ENCODE assay signal across 21 cellular contexts in the genomic region with DNA sequence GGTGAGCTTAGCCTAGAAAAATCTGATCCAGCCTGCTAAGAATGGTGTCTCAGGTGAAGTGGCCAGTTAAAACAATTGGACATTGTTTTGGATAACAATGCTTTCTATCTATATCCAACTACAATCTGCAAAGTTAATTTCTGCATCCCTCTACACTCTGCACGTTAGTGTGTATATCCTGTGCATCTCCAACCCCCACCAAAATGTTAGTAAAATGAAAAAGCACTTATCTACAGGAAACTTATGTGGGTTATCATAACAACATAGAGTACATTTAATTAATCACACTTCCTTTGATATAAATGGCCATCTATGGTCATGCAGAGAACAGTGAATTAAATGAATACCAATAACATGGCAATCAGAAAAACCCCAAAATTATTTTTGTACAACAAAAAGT.
"Had no signal": no experiment of that assay in that cellular context is flagged by ENCODE, and none has a peak within 500 bp of the region (broad histone marks: within the 10 kb centered on the region; RNA-seq: fewer than 3 reads in every experiment).

No MANE protein-coding gene starts in this region.

- ATAC-seq: activated CD8-positive, alpha-beta memory T cell treated with anti-CD3 and anti-CD28 coated beads, Interleukin-2, amount 10 ng/mL, durations not matched to agents 7 days and 5 days had no signal

- H3K4me1 Mint-ChIP-seq: activated B cell treated with CpG ODN at 0.5 μM for 24 hours had no signal

- H3K4me3 Mint-ChIP-seq: activated B cell treated with CpG ODN at 0.5 μM for 24 hours; activated CD4-positive, alpha-beta memory T cell treated with anti-CD3 and anti-CD28 coated beads for 36 hours; activated CD8-positive, alpha-beta memory T cell treated with anti-CD3 and anti-CD28 coated beads, Interleukin-2, amount 10 ng/mL, durations not matched to agents 7 days and 5 days; activated naive CD8-positive, alpha-beta T cell treated with anti-CD3 and anti-CD28 coated beads for 36 hours; endodermal cell; immature natural killer cell; neural crest cell had no signal

- H3K27ac Mint-ChIP-seq: activated B cell treated with CpG ODN at 0.5 μM for 24 hours; activated CD4-positive, alpha-beta memory T cell treated with anti-CD3 and anti-CD28 coated beads for 36 hours; activated CD8-positive, alpha-beta memory T cell treated with anti-CD3 and anti-CD28 coated beads, Interleukin-2, amount 10 ng/mL, durations not matched to agents 7 days and 5 days; activated naive CD8-positive, alpha-beta T cell treated with anti-CD3 and anti-CD28 coated beads for 36 hours; endodermal cell; immature natural killer cell had no signal

- DNase-seq: activated B cell treated with CpG ODN at 0.5 μM for 24 hours; activated CD4-positive, alpha-beta memory T cell treated with anti-CD3 and anti-CD28 coated beads for 36 hours; activated CD4-positive, alpha-beta T cell treated with anti-CD3 and anti-CD28 coated beads for 4 hours; activated CD8-positive, alpha-beta memory T cell treated with anti-CD3 and anti-CD28 coated beads, Interleukin-2, amount 10 ng/mL, durations not matched to agents 7 days and 5 days; activated naive CD4-positive, alpha-beta T cell; activated naive CD8-positive, alpha-beta T cell treated with anti-CD3 and anti-CD28 coated beads for 36 hours; amniotic stem cell; endodermal cell; erythroblast; foreskin melanocyte; head of caudate nucleus; immature natural killer cell; stimulated activated CD4-positive, alpha-beta T cell treated with anti-CD3 and anti-CD28 coated beads, Interleukin-12 subunit alpha, Interleukin-12 subunit beta, amount 100 ng/mL, for 4 hours; stimulated activated CD4-positive, alpha-beta T cell treated with anti-CD3 and anti-CD28 coated beads, Interleukin-1b, Interleukin-23, amount 100 ng/mL, for 48 hours; stimulated activated CD8-positive, alpha-beta memory T cell treated with anti-CD3 and anti-CD28 coated beads, Interleukin-4, amount 100 ng/mL, for 48 hours; stimulated activated naive CD4-positive, alpha-beta T cell; SW 1271; T-helper 2 cell; thyroid gland had no signal

- H3K36me3 Mint-ChIP-seq: activated CD4-positive, alpha-beta memory T cell treated with anti-CD3 and anti-CD28 coated beads for 36 hours; activated CD8-positive, alpha-beta memory T cell treated with anti-CD3 and anti-CD28 coated beads, Interleukin-2, amount 10 ng/mL, durations not matched to agents 7 days and 5 days; activated naive CD8-positive, alpha-beta T cell treated with anti-CD3 and anti-CD28 coated beads for 36 hours had no signal

- H3K27ac ChIP-seq: cardiac muscle cell, thyroid gland had no signal

- H3K27me3 ChIP-seq: cardiac muscle cell, thyroid gland had no signal

- H3K27me3 Mint-ChIP-seq: activated B cell treated with CpG ODN at 0.5 μM for 24 hours; activated CD8-positive, alpha-beta memory T cell treated with anti-CD3 and anti-CD28 coated beads, Interleukin-2, amount 10 ng/mL, durations not matched to agents 7 days and 5 days had no signal

- H3K9me3 ChIP-seq: thyroid gland had no signal

- H3K9me3 Mint-ChIP-seq: activated B cell treated with CpG ODN at 0.5 μM for 24 hours; activated CD4-positive, alpha-beta memory T cell treated with anti-CD3 and anti-CD28 coated beads for 36 hours; endodermal cell; neural crest cell had no signal

- H3K36me3 ChIP-seq: cardiac muscle cell, thyroid gland had no signal

- H3K4me3 ChIP-seq: cardiac muscle cell, thyroid gland had no signal
